In genomic region chr2:84435331-84436081, GRCh38 we compare ENCODE assay signal across 13 cellular contexts. TPM values are rescaled to one million over a fixed set of nuclear protein-coding genes. Genes with fewer than 3 reads are reported as not detected.
DNase-seq lines count a peak whose midpoint lies in the region; ATAC-seq lines count a peak whose summit lies in the region.
"Had no signal": no experiment of that assay in that cellular context is flagged by ENCODE, and none has a peak within 500 bp of the region (broad histone marks: within the 10 kb centered on the region; RNA-seq: fewer than 3 reads in every experiment).

No MANE protein-coding gene starts in this region.

- DNase-seq in Caki2 (ENCODE audit: low read depth), result peak; percentile 80
- DNase-seq in left ventricle myocardium superior, result no peak
- peak; percentile 8 for DNase-seq in occipital lobe (lab: John Stamatoyannopoulos, UW)
- DNase-seq in NCI-H187 treated with DMSO at 0.1 percent for 48 hours (lab: John Stamatoyannopoulos, UW), result no peak
- DNase-seq in posterior vena cava (ENCODE audit: low spot score), result no peak
- DNase-seq: activated effector memory CD4-positive, alpha-beta T cell treated with Interleukin-2 at 50 U/mL for 16 hours; Karpas-422; SHP77 treated with DMSO at 0.1 percent for 48 hours; stimulated activated CD4-positive, alpha-beta T cell treated with anti-CD3 and anti-CD28 coated beads, Interleukin-4, amount 100 ng/mL, for 4 hours had no signal

- in situ Hi-C loops in Caki2 (cut with HindIII; ENCODE audit: low pct_unique_long_range_greater_than_20kb, low sequenced_read_pairs), result no loop called here

- H3K27ac ChIP-seq in angular gyrus (ENCODE audit: low read depth, low read length), result peak overlapping the region; percentile 13
- H3K27ac ChIP-seq: neutrophil had no signal

- ATAC-seq in left ventricle myocardium superior, result peak; percentile 86
- no peak for ATAC-seq in GM18868 (IDR thresholded peaks at IDR 0.05; ENCODE audit: unreplicated experiment)
- no peak for ATAC-seq in HG03139 (IDR thresholded peaks at IDR 0.05; ENCODE audit: unreplicated experiment)

- intact Hi-C loops in left ventricle myocardium superior (cut with micrococcal nuclease) (no loop called here), posterior vena cava (cut with DNase I) (no loop called here)

RNA-seq across cellular contexts. Expression of gene SUCLG1, which starts 23.6 kb away (rescaled TPM):
- total RNA-seq in Caki2 (2014; rRNA removed; shearing (Covaris generic); ENCODE audit: low replicate concordance), result 26.8 and 41.4 TPM in 2 replicates
- total RNA-seq in left ventricle myocardium superior (308 TPM), occipital lobe (105 TPM), posterior vena cava (10 to 100 TPM; 45.4 to 49.6 TPM)

Comparison
In these comparisons a context has a peak if more than half of its experiments do, and no peak if none do; other contexts are left out.
1. DNase-seq: peak in Caki2 (single experiment) and occipital lobe (single experiment); none in left ventricle myocardium superior (single experiment), NCI-H187 treated with DMSO at 0.1 percent for 48 hours (single experiment) and posterior vena cava (single experiment).